Comparison of ENCODE assay signal across 1 cellular context in the genomic region with DNA sequence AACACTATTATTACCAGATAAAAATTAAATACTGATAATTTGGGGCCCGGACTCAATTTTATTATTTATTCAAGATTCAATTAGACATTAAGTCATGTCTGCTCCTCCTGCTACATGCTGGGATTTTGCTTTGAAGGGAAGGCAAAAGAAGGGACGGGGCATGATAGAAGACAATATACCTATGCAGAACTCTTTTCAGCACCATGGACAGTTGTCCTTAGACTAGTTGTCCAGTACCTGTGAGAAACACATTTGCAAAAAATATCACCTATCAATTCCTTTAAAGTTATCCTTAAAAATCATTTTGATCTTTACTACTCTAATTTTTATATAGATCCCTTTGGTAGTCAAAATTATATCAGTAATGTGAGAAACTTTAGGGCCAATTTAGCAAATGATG.
TF ChIP-seq lines count a peak whose summit lies in the region.

No MANE protein-coding gene starts in this region.

TF ChIP-seq in GM23338, 12 proteins besides CTCF, POLR2A, EP300 and RAD21:
- TF ChIP-seq, protein P1, sequence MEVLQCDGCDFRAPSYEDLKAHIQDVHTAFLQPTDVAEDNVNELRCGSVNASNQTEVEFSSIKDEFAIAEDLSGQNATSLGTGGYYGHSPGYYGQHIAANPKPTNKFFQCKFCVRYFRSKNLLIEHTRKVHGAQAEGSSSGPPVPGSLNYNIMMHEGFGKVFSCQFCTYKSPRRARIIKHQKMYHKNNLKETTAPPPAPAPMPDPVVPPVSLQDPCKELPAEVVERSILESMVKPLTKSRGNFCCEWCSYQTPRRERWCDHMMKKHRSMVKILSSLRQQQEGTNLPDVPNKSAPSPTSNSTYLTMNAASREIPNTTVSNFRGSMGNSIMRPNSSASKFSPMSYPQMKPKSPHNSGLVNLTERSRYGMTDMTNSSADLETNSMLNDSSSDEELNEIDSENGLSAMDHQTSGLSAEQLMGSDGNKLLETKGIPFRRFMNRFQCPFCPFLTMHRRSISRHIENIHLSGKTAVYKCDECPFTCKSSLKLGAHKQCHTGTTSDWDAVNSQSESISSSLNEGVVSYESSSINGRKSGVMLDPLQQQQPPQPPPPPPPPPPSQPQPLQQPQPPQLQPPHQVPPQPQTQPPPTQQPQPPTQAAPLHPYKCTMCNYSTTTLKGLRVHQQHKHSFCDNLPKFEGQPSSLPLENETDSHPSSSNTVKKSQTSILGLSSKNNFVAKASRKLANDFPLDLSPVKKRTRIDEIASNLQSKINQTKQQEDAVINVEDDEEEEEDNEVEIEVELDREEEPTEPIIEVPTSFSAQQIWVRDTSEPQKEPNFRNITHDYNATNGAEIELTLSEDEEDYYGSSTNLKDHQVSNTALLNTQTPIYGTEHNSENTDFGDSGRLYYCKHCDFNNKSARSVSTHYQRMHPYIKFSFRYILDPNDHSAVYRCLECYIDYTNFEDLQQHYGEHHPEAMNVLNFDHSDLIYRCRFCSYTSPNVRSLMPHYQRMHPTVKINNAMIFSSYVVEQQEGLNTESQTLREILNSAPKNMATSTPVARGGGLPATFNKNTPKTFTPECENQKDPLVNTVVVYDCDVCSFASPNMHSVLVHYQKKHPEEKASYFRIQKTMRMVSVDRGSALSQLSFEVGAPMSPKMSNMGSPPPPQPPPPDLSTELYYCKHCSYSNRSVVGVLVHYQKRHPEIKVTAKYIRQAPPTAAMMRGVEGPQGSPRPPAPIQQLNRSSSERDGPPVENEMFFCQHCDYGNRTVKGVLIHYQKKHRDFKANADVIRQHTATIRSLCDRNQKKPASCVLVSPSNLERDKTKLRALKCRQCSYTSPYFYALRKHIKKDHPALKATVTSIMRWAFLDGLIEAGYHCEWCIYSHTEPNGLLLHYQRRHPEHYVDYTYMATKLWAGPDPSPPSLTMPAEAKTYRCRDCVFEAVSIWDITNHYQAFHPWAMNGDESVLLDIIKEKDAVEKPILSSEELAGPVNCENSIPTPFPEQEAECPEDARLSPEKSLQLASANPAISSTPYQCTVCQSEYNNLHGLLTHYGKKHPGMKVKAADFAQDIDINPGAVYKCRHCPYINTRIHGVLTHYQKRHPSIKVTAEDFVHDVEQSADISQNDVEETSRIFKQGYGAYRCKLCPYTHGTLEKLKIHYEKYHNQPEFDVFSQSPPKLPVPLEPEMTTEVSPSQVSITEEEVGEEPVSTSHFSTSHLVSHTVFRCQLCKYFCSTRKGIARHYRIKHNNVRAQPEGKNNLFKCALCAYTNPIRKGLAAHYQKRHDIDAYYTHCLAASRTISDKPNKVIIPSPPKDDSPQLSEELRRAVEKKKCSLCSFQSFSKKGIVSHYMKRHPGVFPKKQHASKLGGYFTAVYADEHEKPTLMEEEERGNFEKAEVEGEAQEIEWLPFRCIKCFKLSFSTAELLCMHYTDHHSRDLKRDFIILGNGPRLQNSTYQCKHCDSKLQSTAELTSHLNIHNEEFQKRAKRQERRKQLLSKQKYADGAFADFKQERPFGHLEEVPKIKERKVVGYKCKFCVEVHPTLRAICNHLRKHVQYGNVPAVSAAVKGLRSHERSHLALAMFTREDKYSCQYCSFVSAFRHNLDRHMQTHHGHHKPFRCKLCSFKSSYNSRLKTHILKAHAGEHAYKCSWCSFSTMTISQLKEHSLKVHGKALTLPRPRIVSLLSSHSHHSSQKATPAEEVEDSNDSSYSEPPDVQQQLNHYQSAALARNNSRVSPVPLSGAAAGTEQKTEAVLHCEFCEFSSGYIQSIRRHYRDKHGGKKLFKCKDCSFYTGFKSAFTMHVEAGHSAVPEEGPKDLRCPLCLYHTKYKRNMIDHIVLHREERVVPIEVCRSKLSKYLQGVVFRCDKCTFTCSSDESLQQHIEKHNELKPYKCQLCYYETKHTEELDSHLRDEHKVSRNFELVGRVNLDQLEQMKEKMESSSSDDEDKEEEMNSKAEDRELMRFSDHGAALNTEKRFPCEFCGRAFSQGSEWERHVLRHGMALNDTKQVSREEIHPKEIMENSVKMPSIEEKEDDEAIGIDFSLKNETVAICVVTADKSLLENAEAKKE (CRISPR knock-in tag; IDR thresholded peaks at IDR 0.05) = no peak
- TF ChIP-seq, protein P2, sequence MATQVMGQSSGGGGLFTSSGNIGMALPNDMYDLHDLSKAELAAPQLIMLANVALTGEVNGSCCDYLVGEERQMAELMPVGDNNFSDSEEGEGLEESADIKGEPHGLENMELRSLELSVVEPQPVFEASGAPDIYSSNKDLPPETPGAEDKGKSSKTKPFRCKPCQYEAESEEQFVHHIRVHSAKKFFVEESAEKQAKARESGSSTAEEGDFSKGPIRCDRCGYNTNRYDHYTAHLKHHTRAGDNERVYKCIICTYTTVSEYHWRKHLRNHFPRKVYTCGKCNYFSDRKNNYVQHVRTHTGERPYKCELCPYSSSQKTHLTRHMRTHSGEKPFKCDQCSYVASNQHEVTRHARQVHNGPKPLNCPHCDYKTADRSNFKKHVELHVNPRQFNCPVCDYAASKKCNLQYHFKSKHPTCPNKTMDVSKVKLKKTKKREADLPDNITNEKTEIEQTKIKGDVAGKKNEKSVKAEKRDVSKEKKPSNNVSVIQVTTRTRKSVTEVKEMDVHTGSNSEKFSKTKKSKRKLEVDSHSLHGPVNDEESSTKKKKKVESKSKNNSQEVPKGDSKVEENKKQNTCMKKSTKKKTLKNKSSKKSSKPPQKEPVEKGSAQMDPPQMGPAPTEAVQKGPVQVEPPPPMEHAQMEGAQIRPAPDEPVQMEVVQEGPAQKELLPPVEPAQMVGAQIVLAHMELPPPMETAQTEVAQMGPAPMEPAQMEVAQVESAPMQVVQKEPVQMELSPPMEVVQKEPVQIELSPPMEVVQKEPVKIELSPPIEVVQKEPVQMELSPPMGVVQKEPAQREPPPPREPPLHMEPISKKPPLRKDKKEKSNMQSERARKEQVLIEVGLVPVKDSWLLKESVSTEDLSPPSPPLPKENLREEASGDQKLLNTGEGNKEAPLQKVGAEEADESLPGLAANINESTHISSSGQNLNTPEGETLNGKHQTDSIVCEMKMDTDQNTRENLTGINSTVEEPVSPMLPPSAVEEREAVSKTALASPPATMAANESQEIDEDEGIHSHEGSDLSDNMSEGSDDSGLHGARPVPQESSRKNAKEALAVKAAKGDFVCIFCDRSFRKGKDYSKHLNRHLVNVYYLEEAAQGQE (IDR thresholded peaks at IDR 0.05; ENCODE audit: unreplicated experiment) = peak; percentile 84
TF ChIP-seq in GM23338: peak in this region for 1.
